Comparison of ENCODE assay signal across 13 cellular contexts in genomic region chr5:167348980-167349379, GRCh38.
A peak's percentile ranks its signal among the peaks of the same experiment; 100 is the strongest.
DNase-seq lines count a peak whose midpoint lies in the region; ATAC-seq and TF ChIP-seq lines count a peak whose summit lies in the region.
"Had no signal": no experiment of that assay in that cellular context is flagged by ENCODE, and none has a peak within 500 bp of the region (broad histone marks: within the 10 kb centered on the region; RNA-seq: fewer than 3 reads in every experiment).

No MANE protein-coding gene starts in this region.

- POLR2A ChIA-PET in A673 (lab: Charles Lee; ENCODE audit: low non-redundant PET), result no interaction called here

- H3K36me3 ChIP-seq in A673 (ENCODE audit: insufficient read depth, low read length, poor library complexity, severe bottlenecking), result no peaks in the 10 kb centered on the region
- H3K36me3 ChIP-seq in BLaER1, result no peaks in the 10 kb centered on the region
- H3K36me3 ChIP-seq in right lobe of liver, result no peaks in the 10 kb centered on the region

- H3K36me3 Mint-ChIP-seq in type B pancreatic cell, result no peaks in the 10 kb centered on the region
- H3K36me3 Mint-ChIP-seq: CD4-positive, CD25-positive, alpha-beta regulatory T cell had no signal

- H3K4me3 ChIP-seq in A673 (ENCODE audit: low read depth, low read length, poor library complexity, severe bottlenecking) (no peak overlapping the region), BLaER1 (peak overlapping the region; percentile 16; the same call in 1 of the 2 replicates), epithelial cell of esophagus (ENCODE audit: low read length) (no peak overlapping the region), right lobe of liver (peak overlapping the region in 2 of 3 donors; percentile 12 to 38)
- H3K4me3 ChIP-seq: GM12878, GM23248 had no signal

- H3K27me3 Mint-ChIP-seq in type B pancreatic cell, result peaks cover 2% of the 10 kb centered on the region
- H3K27me3 Mint-ChIP-seq: CD4-positive, CD25-positive, alpha-beta regulatory T cell had no signal

- H3K9me3 ChIP-seq in A673 (ENCODE audit: low read depth, low read length, poor library complexity, severe bottlenecking) (no peaks in the 10 kb centered on the region), BLaER1 (peaks cover 14% of the 10 kb centered on the region), right lobe of liver (no peaks in the 10 kb centered on the region)

- H3K27me3 ChIP-seq in A673 (replicated peaks; ENCODE audit: insufficient read depth, low read depth, low read length, poor library complexity) (peaks cover 8% of the 10 kb centered on the region), BLaER1 (no peaks in the 10 kb centered on the region), right lobe of liver (no peaks in the 10 kb centered on the region)

- peak overlapping the region; percentile 61 for H3K4me2 ChIP-seq in BLaER1

- H3K9me3 Mint-ChIP-seq in type B pancreatic cell, result no peaks in the 10 kb centered on the region

- WGBS in right lobe of liver (ENCODE audit: insufficient coverage, low coverage, low lambda C conversion rate, missing lambda C conversion rate), result 18% methylated on average over 3 of the region's 3 CpGs

- no peaks in the 10 kb centered on the region for H4K20me1 ChIP-seq in BLaER1

- H3K27ac ChIP-seq in A673 (ENCODE audit: low read depth, low read length, poor library complexity, severe bottlenecking) (no peak overlapping the region), BLaER1 (peak overlapping the region; percentile 78; the same call in 1 of the 2 replicates), right lobe of liver (no peak overlapping the region)
- H3K27ac ChIP-seq: GM23248 had no signal

- H3K9ac ChIP-seq in BLaER1, result no peak overlapping the region
- H3K9ac ChIP-seq: GM23248 had no signal

- H3K4me1 ChIP-seq in A673 (ENCODE audit: insufficient read depth, low read length, poor library complexity, severe bottlenecking), result peaks cover 7% of the 10 kb centered on the region
- peaks cover 69% of the 10 kb centered on the region for H3K4me1 ChIP-seq in BLaER1
- H3K4me1 ChIP-seq in right lobe of liver, result no peaks in the 10 kb centered on the region

- peak; percentile 8 for DNase-seq in A673 (ENCODE audit: low spot score)
- peak; percentile 8 for DNase-seq in epithelial cell of esophagus (ENCODE audit: low read depth)
- no peak for DNase-seq in right lobe of liver
- DNase-seq in germinal center (ENCODE audit: low spot score), result no peak
- DNase-seq in type B pancreatic cell (ENCODE audit: extremely low spot score, unreplicated experiment), result no peak
- no peak for DNase-seq in NCI-H2196 (lab: John Stamatoyannopoulos, UW; ENCODE audit: unreplicated experiment)
- DNase-seq: CD4-positive, CD25-positive, alpha-beta regulatory T cell; DMS 273 treated with DMSO at 0.1 percent for 48 hours; GM23248; IMR-90 had no signal

- H3K27ac Mint-ChIP-seq in type B pancreatic cell, result no peak overlapping the region
- H3K27ac Mint-ChIP-seq: CD4-positive, CD25-positive, alpha-beta regulatory T cell had no signal

- intact Hi-C loops in A673 (cut with micrococcal nuclease; ENCODE audit: unreplicated experiment), result no loop called here
- intact Hi-C loops in right lobe of liver (cut with DNase I), result no loop called here

- ATAC-seq in right lobe of liver, result peak; percentile 41 to 78 (median 50)
- ATAC-seq: GM12878, HCT116 had no signal

- TF ChIP-seq POLR2A in right lobe of liver (IDR thresholded peaks at IDR 0.05), result no peak

- BruUV-seq in A673 (replicated peaks; lab: Mats Ljungman, UMichigan), result no TSS peak

- no peak for TF ChIP-seq CTCF in A673 (conservative IDR thresholded peaks at IDR 0.05; ENCODE audit: low read depth, low read length)
- no peak for TF ChIP-seq CTCF in epithelial cell of esophagus (IDR thresholded peaks at IDR 0.05; ENCODE audit: insufficient read depth, low read depth, low read length, missing control alignments)
- no peak for TF ChIP-seq CTCF in right lobe of liver (IDR thresholded peaks at IDR 0.05)
- TF ChIP-seq CTCF in type B pancreatic cell (conservative IDR thresholded peaks at IDR 0.05), result no peak

- CTCF ChIA-PET in A673 (lab: Charles Lee), result no interaction called here

- no peaks in the 10 kb centered on the region for H3K4me1 Mint-ChIP-seq in type B pancreatic cell (ENCODE audit: unreplicated experiment)
- H3K4me1 Mint-ChIP-seq: CD4-positive, CD25-positive, alpha-beta regulatory T cell had no signal

- no peak overlapping the region for H3K4me3 Mint-ChIP-seq in type B pancreatic cell
- H3K4me3 Mint-ChIP-seq: CD4-positive, CD25-positive, alpha-beta regulatory T cell had no signal

Comparison
In these comparisons a context has a peak if more than half of its experiments do, and no peak if none do; other contexts are left out.
1. DNase-seq: peak in A673 (single experiment) and epithelial cell of esophagus (single experiment); none in right lobe of liver (0 of 3), germinal center (single experiment), type B pancreatic cell (single experiment) and NCI-H2196 (single experiment).
2. H3K4me3 ChIP-seq: peak in BLaER1 (single experiment) and right lobe of liver (2 of 3); none in A673 (single experiment) and epithelial cell of esophagus (single experiment).